In the genomic region with DNA sequence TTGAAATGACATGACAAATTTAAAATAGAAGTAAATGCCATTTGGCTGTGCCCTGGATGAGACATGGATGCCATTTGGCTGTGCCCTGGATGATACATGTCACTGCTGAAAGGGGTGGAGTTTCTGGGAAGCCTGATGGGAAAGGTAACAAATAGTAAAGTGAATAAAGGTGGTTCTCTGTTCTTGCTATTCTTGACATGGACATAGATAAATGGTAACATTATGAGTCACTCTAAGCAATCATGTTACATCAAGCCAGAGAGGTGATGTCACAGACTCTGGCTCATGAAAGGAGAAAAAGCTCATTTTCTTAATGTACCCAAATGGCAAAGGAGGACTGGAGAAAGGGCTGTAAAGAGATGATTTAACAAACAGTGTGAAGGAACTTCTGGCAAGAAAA, we compare ENCODE assay signal across 19 cellular contexts.
DNase-seq lines count a peak whose midpoint lies in the region; ATAC-seq, FAIRE-seq and TF ChIP-seq lines count a peak whose summit lies in the region.
"Had no signal": no experiment of that assay in that cellular context is flagged by ENCODE, and none has a peak within 500 bp of the region (broad histone marks: within the 10 kb centered on the region; RNA-seq: fewer than 3 reads in every experiment).

No MANE protein-coding gene starts in this region.

- CTCF ChIA-PET in K562 (lab: Yijun Ruan, JAX; ENCODE audit: low intra/inter-chr PET ratio), result no interaction called here

- H3K79me1 ChIP-seq in mesendoderm (ENCODE audit: low read length), result no peaks in the 10 kb centered on the region

- H3K23ac ChIP-seq in mesendoderm (ENCODE audit: low read length), result no peak overlapping the region

- H3K36me3 Mint-ChIP-seq in stimulated activated memory B cell treated with anti-CD40 and anti-IgM and Interleukin-4, amounts not matched to agents 10 μg/mL and 1 μg/mL and 100 μg/mL, for 72 hours, result peaks cover 29% of the 10 kb centered on the region

- no peaks in the 10 kb centered on the region for H4K20me1 ChIP-seq in K562 (replicated peaks; ENCODE audit: control insufficient read depth, insufficient read depth, low read length)

- H3K9ac ChIP-seq in K562 (ENCODE audit: insufficient read depth in 1 of 2, low read depth in 2 of 2, low read length in 2 of 2) (no peak overlapping the region), mesendoderm (ENCODE audit: low read length) (no peak overlapping the region)

- no peak overlapping the region for H4K5ac ChIP-seq in mesendoderm (ENCODE audit: low read length)

- no peaks in the 10 kb centered on the region for H3K27me3 Mint-ChIP-seq in stimulated activated memory B cell treated with anti-CD40 and anti-IgM and Interleukin-4, amounts not matched to agents 10 μg/mL and 1 μg/mL and 100 μg/mL, for 72 hours

- H3K4me2 ChIP-seq in K562 (ENCODE audit: insufficient read depth, low read length) (no peak overlapping the region), mesendoderm (ENCODE audit: low read length) (no peak overlapping the region)

- H3K79me2 ChIP-seq in K562 (ENCODE audit: control insufficient read depth, insufficient read depth, low read length) (no peaks in the 10 kb centered on the region), mesendoderm (ENCODE audit: control insufficient read depth, insufficient read depth, low read length) (no peaks in the 10 kb centered on the region)

- H2BK120ac ChIP-seq in mesendoderm (ENCODE audit: low read depth, low read length), result no peak overlapping the region

- TF ChIP-seq RAD21 in K562 (CRISPR knock-in tag; conservative IDR thresholded peaks at IDR 0.05 in 1 of 2, IDR thresholded peaks at IDR 0.05 in 1 of 2), result no peak

- no peak overlapping the region for H2AK5ac ChIP-seq in mesendoderm (ENCODE audit: low read length)

- TF ChIP-seq CTCF in K562 (IDR thresholded peaks at IDR 0.05 in 2 of 3, conservative IDR thresholded peaks at IDR 0.05 in 1 of 3; ENCODE audit: insufficient read depth in 2 of 3, low read depth in 1 of 3, low read length in 3 of 3), result no peak

- H2BK5ac ChIP-seq in mesendoderm (ENCODE audit: low read length), result no peak overlapping the region

- ATAC-seq in K562 (no peak), HG03342 (IDR thresholded peaks at IDR 0.05; ENCODE audit: unreplicated experiment) (no peak)
- ATAC-seq in stimulated activated memory B cell treated with anti-CD40 and anti-IgM and Interleukin-4, amounts not matched to agents 10 μg/mL and 1 μg/mL and 100 μg/mL, for 72 hours, result no peak
- ATAC-seq: Right ventricle myocardium inferior had no signal

- no TSS peak for BruUV-seq in K562 (replicated peaks; lab: Mats Ljungman, UMichigan)

- H3K27ac ChIP-seq in K562 (ENCODE audit: extremely low read depth, low read depth, low read length) (no peak overlapping the region), mesendoderm (ENCODE audit: low read depth, low read length) (no peak overlapping the region)

- no peak overlapping the region for H3K56ac ChIP-seq in mesendoderm (ENCODE audit: low read length)

- TF ChIP-seq EP300 in K562 (IDR thresholded peaks at IDR 0.05; ENCODE audit: low read length), result no peak

- no peak overlapping the region for H4K8ac ChIP-seq in mesendoderm (ENCODE audit: low read depth, low read length)

- no peaks in the 10 kb centered on the region for H3K4me1 Mint-ChIP-seq in stimulated activated memory B cell treated with anti-CD40 and anti-IgM and Interleukin-4, amounts not matched to agents 10 μg/mL and 1 μg/mL and 100 μg/mL, for 72 hours

- H3K27me3 ChIP-seq in K562 (ENCODE audit: control insufficient read depth in 2 of 2, insufficient read depth in 2 of 2, low read length in 2 of 2), result peaks cover 4 to 8% of the 10 kb centered on the region in 2 experiments; a peak in 2 of 5 replicates
- H3K27me3 ChIP-seq in mesendoderm (ENCODE audit: insufficient read depth, low read length, poor library complexity), result no peaks in the 10 kb centered on the region

- FAIRE-seq in K562 (lab: Jason Lieb, UNC), result no peak

- no peaks in the 10 kb centered on the region for H3K9me3 ChIP-seq in K562 (replicated peaks; ENCODE audit: control insufficient read depth, insufficient read depth, low read depth, low read length)

- no peaks in the 10 kb centered on the region for H3K4me1 ChIP-seq in K562 (replicated peaks in 1 of 2; ENCODE audit: control insufficient read depth in 2 of 2, insufficient read depth in 2 of 2, low read length in 2 of 2)
- H3K4me1 ChIP-seq in mesendoderm (ENCODE audit: control insufficient read depth, low read depth, low read length), result no peaks in the 10 kb centered on the region

- in situ Hi-C loops in K562 (cut with MboI), result no loop called here

- H3K18ac ChIP-seq in mesendoderm (ENCODE audit: low read length), result no peak overlapping the region

- no peak overlapping the region for H2BK15ac ChIP-seq in mesendoderm (replicated peaks; ENCODE audit: low read depth)

- no peak overlapping the region for H3K4ac ChIP-seq in mesendoderm (ENCODE audit: low read depth, low read length)

- H3K4me3 ChIP-seq in K562 (no peak overlapping the region), mesendoderm (ENCODE audit: low read length) (no peak overlapping the region)

- POLR2A ChIA-PET in K562 (lab: Yijun Ruan, JAX), result no interaction called here

- H3K9me3 Mint-ChIP-seq in stimulated activated memory B cell treated with anti-CD40 and anti-IgM and Interleukin-4, amounts not matched to agents 10 μg/mL and 1 μg/mL and 100 μg/mL, for 72 hours, result peaks cover 13% of the 10 kb centered on the region

- H3K36me3 ChIP-seq in K562 (ENCODE audit: control insufficient read depth, insufficient read depth, low read length) (no peaks in the 10 kb centered on the region), mesendoderm (ENCODE audit: control insufficient read depth, insufficient read depth, low read length) (no peaks in the 10 kb centered on the region)

- DNase-seq in COLO829 (ENCODE audit: low spot score) (peak; percentile 32), M059J (ENCODE audit: low read depth) (peak; percentile 53), K562 (ENCODE audit: extremely low read depth in 1 of 4, low spot score in 3 of 4) (no peak), mesendoderm (peak; percentile 6)
- no peak for DNase-seq in activated CD8-positive, alpha-beta memory T cell treated with anti-CD3 and anti-CD28 coated beads, Interleukin-2, amount 50 U/mL, for 48 hours
- DNase-seq in activated CD8-positive, alpha-beta memory T cell treated with anti-CD3 and anti-CD28 coated beads, Interleukin-2, amount 50 U/mL, for 4 hours, result no peak
- DNase-seq: activated CD8-positive, alpha-beta memory T cell treated with anti-CD3 and anti-CD28 coated beads for 24 hours; activated naive CD4-positive, alpha-beta T cell; AML-193; central memory CD4-positive, alpha-beta T cell; H7; midbrain; NCI-H1092; NCI-H510A treated with DMSO at 0.1 percent for 48 hours; posterior cingulate gyrus; stimulated activated CD4-positive, alpha-beta T cell treated with anti-CD3 and anti-CD28 coated beads, Interleukin-1b, Interleukin-23, amount 100 ng/mL, for 48 hours had no signal

- no peak overlapping the region for H3K4me3 Mint-ChIP-seq in stimulated activated memory B cell treated with anti-CD40 and anti-IgM and Interleukin-4, amounts not matched to agents 10 μg/mL and 1 μg/mL and 100 μg/mL, for 72 hours

- H3K27ac Mint-ChIP-seq in stimulated activated memory B cell treated with anti-CD40 and anti-IgM and Interleukin-4, amounts not matched to agents 10 μg/mL and 1 μg/mL and 100 μg/mL, for 72 hours, result no peak overlapping the region

- H2AFZ ChIP-seq in K562 (ENCODE audit: low read depth, low read length), result no peak overlapping the region

- TF ChIP-seq POLR2A in K562 (conservative IDR thresholded peaks at IDR 0.05), result no peak

- intact Hi-C loops in K562 (cut with micrococcal nuclease), result no loop called here

- no peaks in the 10 kb centered on the region for H3K9me1 ChIP-seq in K562 (ENCODE audit: control insufficient read depth, insufficient read depth, low read length)

TF ChIP-seq in K562, 482 proteins besides CTCF, POLR2A, EP300 and RAD21 (continues in another document):
- no peak for TF ChIP-seq LCOR (CRISPR knock-in tag; IDR thresholded peaks at IDR 0.05)
- TF ChIP-seq, protein P1, sequence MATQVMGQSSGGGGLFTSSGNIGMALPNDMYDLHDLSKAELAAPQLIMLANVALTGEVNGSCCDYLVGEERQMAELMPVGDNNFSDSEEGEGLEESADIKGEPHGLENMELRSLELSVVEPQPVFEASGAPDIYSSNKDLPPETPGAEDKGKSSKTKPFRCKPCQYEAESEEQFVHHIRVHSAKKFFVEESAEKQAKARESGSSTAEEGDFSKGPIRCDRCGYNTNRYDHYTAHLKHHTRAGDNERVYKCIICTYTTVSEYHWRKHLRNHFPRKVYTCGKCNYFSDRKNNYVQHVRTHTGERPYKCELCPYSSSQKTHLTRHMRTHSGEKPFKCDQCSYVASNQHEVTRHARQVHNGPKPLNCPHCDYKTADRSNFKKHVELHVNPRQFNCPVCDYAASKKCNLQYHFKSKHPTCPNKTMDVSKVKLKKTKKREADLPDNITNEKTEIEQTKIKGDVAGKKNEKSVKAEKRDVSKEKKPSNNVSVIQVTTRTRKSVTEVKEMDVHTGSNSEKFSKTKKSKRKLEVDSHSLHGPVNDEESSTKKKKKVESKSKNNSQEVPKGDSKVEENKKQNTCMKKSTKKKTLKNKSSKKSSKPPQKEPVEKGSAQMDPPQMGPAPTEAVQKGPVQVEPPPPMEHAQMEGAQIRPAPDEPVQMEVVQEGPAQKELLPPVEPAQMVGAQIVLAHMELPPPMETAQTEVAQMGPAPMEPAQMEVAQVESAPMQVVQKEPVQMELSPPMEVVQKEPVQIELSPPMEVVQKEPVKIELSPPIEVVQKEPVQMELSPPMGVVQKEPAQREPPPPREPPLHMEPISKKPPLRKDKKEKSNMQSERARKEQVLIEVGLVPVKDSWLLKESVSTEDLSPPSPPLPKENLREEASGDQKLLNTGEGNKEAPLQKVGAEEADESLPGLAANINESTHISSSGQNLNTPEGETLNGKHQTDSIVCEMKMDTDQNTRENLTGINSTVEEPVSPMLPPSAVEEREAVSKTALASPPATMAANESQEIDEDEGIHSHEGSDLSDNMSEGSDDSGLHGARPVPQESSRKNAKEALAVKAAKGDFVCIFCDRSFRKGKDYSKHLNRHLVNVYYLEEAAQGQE (CRISPR knock-in tag; IDR thresholded peaks at IDR 0.05; ENCODE audit: low read depth), result no peak
- TF ChIP-seq SETDB1 (IDR thresholded peaks at IDR 0.05; ENCODE audit: low read length), result no peak

Comparison
In these comparisons a context has a peak if more than half of its experiments do, and no peak if none do; other contexts are left out.
1. DNase-seq: peak in COLO829 (single experiment), M059J (single experiment) and mesendoderm (single experiment); none in K562 (0 of 4), activated CD8-positive, alpha-beta memory T cell treated with anti-CD3 and anti-CD28 coated beads, Interleukin-2, amount 50 U/mL, for 48 hours (single experiment) and activated CD8-positive, alpha-beta memory T cell treated with anti-CD3 and anti-CD28 coated beads, Interleukin-2, amount 50 U/mL, for 4 hours (single experiment).